Comparison of ENCODE assay signal across 23 cellular contexts in genomic region chr15:82549199-82549665, GRCh38.
"Had no signal": no experiment of that assay in that cellular context is flagged by ENCODE, and none has a peak within 500 bp of the region (broad histone marks: within the 10 kb centered on the region; RNA-seq: fewer than 3 reads in every experiment).

No MANE protein-coding gene starts in this region.

- FAIRE-seq: HTR-8/SVneo had no signal

- H3K36me3 ChIP-seq: SJCRH30 had no signal

- H3K4me1 ChIP-seq: SJCRH30 had no signal

- DNase-seq: KBM-7, MV-4-11, NCI-H1048, NCI-H1105, NCI-H1417, NCI-H1436 treated with DMSO at 0.1 percent for 48 hours, NCI-H1694, NCI-H187 treated with DMSO at 0.1 percent for 48 hours, NCI-H2029 treated with DMSO at 0.1 percent for 48 hours, NCI-H2171 treated with DMSO at 0.1 percent for 48 hours, NCI-H345, NCI-H524, NCI-H69, NCI-H774, PC-3, SHP77 treated with DMSO at 0.1 percent for 48 hours, SJCRH30 had no signal

- H3K27ac Mint-ChIP-seq: IgD-negative memory B cell had no signal

- H3K9me3 ChIP-seq: SJCRH30 had no signal

- H3K27ac ChIP-seq: HL-60, RWPE1, SJCRH30 had no signal

- H3K9me3 Mint-ChIP-seq: IgD-negative memory B cell had no signal

- ATAC-seq: Panc1, PC-3, SK-N-SH treated with all-trans-retinoic acid at 6 μM for 48 hours had no signal

- H3K36me3 Mint-ChIP-seq: IgD-negative memory B cell had no signal

- H3K4me3 ChIP-seq: SJCRH30 had no signal

- H3K27me3 Mint-ChIP-seq: IgD-negative memory B cell had no signal
